Comparison of ENCODE assay signal across 5 cellular contexts in genomic region chr12:74581439-74581838, GRCh38.
"Had no signal": no experiment of that assay in that cellular context is flagged by ENCODE, and none has a peak within 500 bp of the region (broad histone marks: within the 10 kb centered on the region; RNA-seq: fewer than 3 reads in every experiment).

No MANE protein-coding gene starts in this region.

- H3K4me1 Mint-ChIP-seq: IgD-negative memory B cell had no signal

- ATAC-seq: HepG2 had no signal

- DNase-seq: GOT3, H9, HCEC 1CT had no signal

- H3K27me3 Mint-ChIP-seq: IgD-negative memory B cell had no signal

- H3K36me3 Mint-ChIP-seq: IgD-negative memory B cell had no signal

- H3K27ac Mint-ChIP-seq: IgD-negative memory B cell had no signal

- H3K9me3 Mint-ChIP-seq: H9, IgD-negative memory B cell had no signal

- H3K4me3 Mint-ChIP-seq: H9, IgD-negative memory B cell had no signal
